ENCODE assay signal across 8 cellular contexts in the genomic region with DNA sequence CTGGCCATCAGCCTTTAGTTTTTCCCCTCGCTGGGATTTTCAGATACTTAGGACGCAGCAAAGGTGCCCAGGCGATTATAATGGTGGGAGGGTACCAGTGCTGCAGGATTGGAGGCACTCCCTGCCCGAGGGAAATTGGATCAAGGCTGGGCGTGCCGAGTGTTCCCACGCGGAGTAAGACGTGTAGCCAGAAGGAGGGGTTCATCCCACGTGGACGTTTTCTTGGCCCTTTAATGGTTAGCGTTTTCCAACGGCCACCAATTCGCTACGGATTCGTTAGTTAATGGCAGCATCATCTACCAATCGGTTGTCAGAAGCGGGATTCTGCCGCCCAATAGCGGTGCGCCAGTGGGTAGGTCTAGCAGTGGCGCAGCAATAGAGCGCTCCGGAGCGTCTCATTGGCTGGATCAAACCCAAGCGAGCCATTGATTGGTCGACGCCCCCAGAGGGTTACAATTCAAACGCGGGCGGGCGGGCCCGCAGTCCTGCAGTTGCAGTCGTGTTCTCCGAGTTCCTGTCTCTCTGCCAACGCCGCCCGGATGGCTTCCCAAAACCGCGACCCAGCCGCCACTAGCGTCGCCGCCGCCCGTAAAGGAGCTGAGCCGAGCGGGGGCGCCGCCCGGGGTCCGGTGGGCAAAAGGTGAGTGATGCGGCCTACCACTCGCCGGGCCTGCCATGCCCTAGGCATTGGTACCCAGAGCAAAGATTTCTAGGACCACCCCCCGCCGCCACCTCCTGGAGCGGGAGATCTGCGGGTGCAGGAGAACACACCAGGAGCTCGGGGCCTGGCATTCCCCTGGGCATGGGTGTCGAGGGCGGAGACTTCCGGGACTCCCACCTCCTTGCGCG. TPM values are rescaled to one million over a fixed set of nuclear protein-coding genes. Genes with fewer than 3 reads are reported as not detected.
DNase-seq lines count a peak whose midpoint lies in the region; ATAC-seq and TF ChIP-seq lines count a peak whose summit lies in the region.

A gene (plus strand): TSS at position 488 of the 849 bp plus-strand sequence. CDS start 52 bp downstream, at position 540.

- H3K36me3 ChIP-seq in mucosa of rectum (ENCODE audit: control insufficient read depth in 2 of 2, insufficient read depth in 2 of 2, low read length in 2 of 2) = peaks cover 24 to 29% of the 10 kb centered on the region in 2 donors

- H3K4me3 Mint-ChIP-seq in IgD-negative memory B cell = peak within 1 kb of the TSS; percentile 68 to 94 (median 86)

- H3K36me3 Mint-ChIP-seq in IgD-negative memory B cell = peaks cover 2% of the 10 kb centered on the region

- H3K4me3 ChIP-seq in mucosa of rectum (ENCODE audit: low read length in 2 of 2) = peak within 1 kb of the TSS; percentile 71 to 77

- peak within 1 kb of the TSS; percentile 78 to 92 (median 84) for H3K27ac Mint-ChIP-seq in IgD-negative memory B cell

- no peaks in the 10 kb centered on the region for H3K9me3 ChIP-seq in mucosa of rectum (ENCODE audit: control insufficient read depth in 2 of 2, low read length in 2 of 2)

- peaks cover 0 to 8% (median 6%) of the 10 kb centered on the region in 3 donors for H3K4me1 Mint-ChIP-seq in IgD-negative memory B cell

- H3K27ac ChIP-seq in mucosa of rectum (ENCODE audit: low read depth in 2 of 2, low read length in 2 of 2) = peak within 1 kb of the TSS; percentile 57 to 72

- peaks cover 10 to 19% of the 10 kb centered on the region in 2 donors for H3K4me1 ChIP-seq in mucosa of rectum (ENCODE audit: control insufficient read depth in 2 of 2, insufficient read depth in 2 of 2, low read length in 2 of 2)

- peak; percentile 99 for DNase-seq in DMS 273 treated with DMSO at 0.1 percent for 48 hours (lab: John Stamatoyannopoulos, UW)
- peak; percentile 99 for DNase-seq in OCI-M2 (lab: John Stamatoyannopoulos, UW; ENCODE audit: unreplicated experiment)
- peak; percentile 92 for DNase-seq in activated T-cell treated with anti-CD3 and anti-CD28 coated beads for 48 hours (ENCODE audit: low read depth)
- peak; percentile 96 to 98 for DNase-seq in erythroblast (lab: John Stamatoyannopoulos, UW)
- peak; percentile 85 to 86 for DNase-seq in stimulated activated CD8-positive, alpha-beta memory T cell treated with anti-CD3 and anti-CD28 coated beads, Interleukin-4, amount 100 ng/mL, for 4 hours (ENCODE audit: low read depth in 2 of 2, low spot score in 1 of 2)

- ATAC-seq in GM21529 (IDR thresholded peaks at IDR 0.05; ENCODE audit: unreplicated experiment) = peak; percentile 98

- no peaks in the 10 kb centered on the region for H3K9me3 Mint-ChIP-seq in IgD-negative memory B cell

- peak; percentile 71 for TF ChIP-seq POLR2A in erythroblast (IDR thresholded peaks at IDR 0.05; ENCODE audit: low read length)

- H3K27me3 ChIP-seq in mucosa of rectum (ENCODE audit: control insufficient read depth in 2 of 2, insufficient read depth in 2 of 2, low read length in 2 of 2) = no peaks in the 10 kb centered on the region

- no peaks in the 10 kb centered on the region for H3K27me3 Mint-ChIP-seq in IgD-negative memory B cell

- peak within 1 kb of the TSS; percentile 47 to 65 for H3K9ac ChIP-seq in mucosa of rectum (ENCODE audit: low read depth in 1 of 2, low read length in 2 of 2)

RNA-seq across cellular contexts. Expression of the gene that starts here (rescaled TPM):
- polyA plus RNA-seq in IgD-negative memory B cell = 0.46 TPM

Comparison
In these comparisons a context has a peak if more than half of its experiments do, and no peak if none do; other contexts are left out.
1. Peak in every context shown above with its lines: DNase-seq, ATAC-seq, H3K4me3 ChIP-seq and H3K27ac ChIP-seq.